In genomic region chr6:164085552-164086325, GRCh38 we compare ENCODE assay signal across 11 cellular contexts.
DNase-seq lines count a peak whose midpoint lies in the region; ATAC-seq and TF ChIP-seq lines count a peak whose summit lies in the region.
"Had no signal": no experiment of that assay in that cellular context is flagged by ENCODE, and none has a peak within 500 bp of the region (broad histone marks: within the 10 kb centered on the region; RNA-seq: fewer than 3 reads in every experiment).

No MANE protein-coding gene starts in this region.

- peaks cover 0 to 9% of the 10 kb centered on the region in 2 donors for H3K27me3 Mint-ChIP-seq in natural killer cell treated with Interleukin-12 subunit alpha and Interleukin-12 subunit beta and Interleukin-15 and Interleukin-18, amount 100 ng/mL, for 72 hours
- H3K27me3 Mint-ChIP-seq in type B pancreatic cell, result no peaks in the 10 kb centered on the region

- H3K4me3 Mint-ChIP-seq in natural killer cell treated with Interleukin-12 subunit alpha and Interleukin-12 subunit beta and Interleukin-15 and Interleukin-18, amount 100 ng/mL, for 72 hours, result peak overlapping the region; percentile 70
- no peak overlapping the region for H3K4me3 Mint-ChIP-seq in type B pancreatic cell
- H3K4me3 Mint-ChIP-seq: memory B cell had no signal

- TF ChIP-seq CTCF in type B pancreatic cell (conservative IDR thresholded peaks at IDR 0.05), result no peak

- ATAC-seq in Right ventricle myocardium inferior, result peak; percentile 98
- peak in 1 of 2 donors; percentile 20 for ATAC-seq in natural killer cell treated with Interleukin-12 subunit alpha and Interleukin-12 subunit beta and Interleukin-15 and Interleukin-18, amount 100 ng/mL, for 72 hours
- ATAC-seq in SK-N-SH treated with all-trans-retinoic acid at 6 μM for 48 hours, result no peak
- ATAC-seq in GM19452 (IDR thresholded peaks at IDR 0.05; ENCODE audit: unreplicated experiment), result no peak
- no peak for ATAC-seq in HG02763 (IDR thresholded peaks at IDR 0.05; ENCODE audit: unreplicated experiment)
- ATAC-seq: stimulated activated naive CD8-positive, alpha-beta T cell treated with anti-CD3 and anti-CD28 coated beads, Interleukin-15, amount 100 ng/mL, for 72 hours had no signal

- peak overlapping the region; percentile 63 for H3K27ac ChIP-seq in angular gyrus (ENCODE audit: low read depth, low read length)

- peaks cover 5% of the 10 kb centered on the region for H3K9me3 Mint-ChIP-seq in natural killer cell treated with Interleukin-12 subunit alpha and Interleukin-12 subunit beta and Interleukin-15 and Interleukin-18, amount 100 ng/mL, for 72 hours
- H3K9me3 Mint-ChIP-seq in type B pancreatic cell, result peaks cover 6% of the 10 kb centered on the region
- H3K9me3 Mint-ChIP-seq: stimulated activated naive CD8-positive, alpha-beta T cell treated with anti-CD3 and anti-CD28 coated beads, Interleukin-15, amount 100 ng/mL, for 72 hours had no signal

- H3K27ac Mint-ChIP-seq in natural killer cell treated with Interleukin-12 subunit alpha and Interleukin-12 subunit beta and Interleukin-15 and Interleukin-18, amount 100 ng/mL, for 72 hours, result peak overlapping the region; percentile 31 to 42
- peak overlapping the region; percentile 68 for H3K27ac Mint-ChIP-seq in type B pancreatic cell
- H3K27ac Mint-ChIP-seq: memory B cell; stimulated activated naive CD8-positive, alpha-beta T cell treated with anti-CD3 and anti-CD28 coated beads, Interleukin-15, amount 100 ng/mL, for 72 hours had no signal

- peak; percentile 93 for DNase-seq in Right ventricle myocardium inferior (ENCODE audit: missing footprints)
- DNase-seq in natural killer cell treated with Interleukin-12 subunit alpha and Interleukin-12 subunit beta and Interleukin-15 and Interleukin-18, amount 100 ng/mL, for 72 hours (ENCODE audit: low spot score), result no peak
- no peak for DNase-seq in type B pancreatic cell (ENCODE audit: extremely low spot score, unreplicated experiment)
- DNase-seq in NCI-H1436 (lab: John Stamatoyannopoulos, UW), result no peak
- DNase-seq: NCI-H146; stimulated activated naive CD8-positive, alpha-beta T cell treated with anti-CD3 and anti-CD28 coated beads, Interleukin-15, amount 100 ng/mL, for 72 hours had no signal

- intact Hi-C loops in Right ventricle myocardium inferior (cut with DNase I), result loop anchor here (5.0 kb wide), 1 partner anchor 98 kb away; no protein-coding TSS in a partner anchor

- H3K36me3 Mint-ChIP-seq in natural killer cell treated with Interleukin-12 subunit alpha and Interleukin-12 subunit beta and Interleukin-15 and Interleukin-18, amount 100 ng/mL, for 72 hours, result no peaks in the 10 kb centered on the region
- no peaks in the 10 kb centered on the region for H3K36me3 Mint-ChIP-seq in type B pancreatic cell
- H3K36me3 Mint-ChIP-seq: memory B cell had no signal

- H3K4me1 Mint-ChIP-seq in natural killer cell treated with Interleukin-12 subunit alpha and Interleukin-12 subunit beta and Interleukin-15 and Interleukin-18, amount 100 ng/mL, for 72 hours (ENCODE audit: low read depth in 2 of 2), result peaks cover 18 to 21% of the 10 kb centered on the region in 2 donors
- peaks cover 7% of the 10 kb centered on the region for H3K4me1 Mint-ChIP-seq in type B pancreatic cell (ENCODE audit: unreplicated experiment)
- H3K4me1 Mint-ChIP-seq: memory B cell had no signal

TF ChIP-seq in SK-N-SH treated with all-trans-retinoic acid at 6 μM for 48 hours, 23 proteins besides CTCF, POLR2A, EP300 and RAD21:
- TF ChIP-seq ISL1 (CRISPR knock-in tag; IDR thresholded peaks at IDR 0.05), result no peak
- no peak for TF ChIP-seq ESRRG (CRISPR knock-in tag; IDR thresholded peaks at IDR 0.05)
- no peak for TF ChIP-seq TCF4 (CRISPR knock-in tag; IDR thresholded peaks at IDR 0.05; ENCODE audit: borderline replicate concordance)
- TF ChIP-seq CSRNP3 (CRISPR knock-in tag; IDR thresholded peaks at IDR 0.05), result no peak
- no peak for TF ChIP-seq GLIS3 (CRISPR knock-in tag; IDR thresholded peaks at IDR 0.05)
- TF ChIP-seq OSR1 (CRISPR knock-in tag; IDR thresholded peaks at IDR 0.05), result no peak
- no peak for TF ChIP-seq ZC3H10 (CRISPR knock-in tag; IDR thresholded peaks at IDR 0.05)
- no peak for TF ChIP-seq ZNF565 (CRISPR knock-in tag; conservative IDR thresholded peaks at IDR 0.05; ENCODE audit: low read depth)
- no peak for TF ChIP-seq PPARA (CRISPR knock-in tag; IDR thresholded peaks at IDR 0.05; ENCODE audit: borderline replicate concordance)
- no peak for TF ChIP-seq RARB (CRISPR knock-in tag; IDR thresholded peaks at IDR 0.05)
- no peak for TF ChIP-seq CSDC2 (CRISPR knock-in tag; IDR thresholded peaks at IDR 0.05)
- TF ChIP-seq TOX (CRISPR knock-in tag; IDR thresholded peaks at IDR 0.05; ENCODE audit: borderline replicate concordance), result no peak
- TF ChIP-seq ZNF70 (CRISPR knock-in tag; IDR thresholded peaks at IDR 0.05), result no peak
- TF ChIP-seq BACH2 (CRISPR knock-in tag; IDR thresholded peaks at IDR 0.05; ENCODE audit: borderline replicate concordance), result no peak
- no peak for TF ChIP-seq SNAI2 (CRISPR knock-in tag; IDR thresholded peaks at IDR 0.05)
- TF ChIP-seq ZFP30 (CRISPR knock-in tag; IDR thresholded peaks at IDR 0.05), result no peak
- TF ChIP-seq POU6F1 (CRISPR knock-in tag; IDR thresholded peaks at IDR 0.05; ENCODE audit: borderline replicate concordance, low read depth), result no peak
TF ChIP-seq in SK-N-SH treated with all-trans-retinoic acid at 6 μM for 48 hours: peak in this region for 0.
